1 cellular context compared by ENCODE assay signal in the genomic region with DNA sequence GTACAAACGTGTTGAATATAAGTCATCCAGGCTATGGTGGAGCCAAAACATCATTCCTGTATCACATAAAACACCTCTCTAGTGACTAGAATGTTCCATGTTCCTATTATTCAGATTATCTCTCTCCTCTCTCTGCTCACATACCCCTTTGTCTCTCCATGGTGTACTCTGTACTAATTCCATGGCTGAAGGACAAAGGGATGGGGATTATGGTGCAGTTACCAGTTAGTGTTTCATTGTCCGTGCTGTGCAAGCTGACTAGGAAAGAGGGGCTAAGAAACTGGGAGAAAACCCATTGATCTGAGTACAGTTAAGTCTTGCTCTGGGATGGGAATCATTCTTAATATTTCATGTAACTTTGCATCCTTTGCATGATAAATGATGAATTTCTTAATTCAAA.
TF ChIP-seq lines count a peak whose summit lies in the region.

No MANE protein-coding gene starts in this region.

TF ChIP-seq in GM23338, 12 proteins besides CTCF, POLR2A, EP300 and RAD21 (continued from another document):
- TF ChIP-seq, protein P1, sequence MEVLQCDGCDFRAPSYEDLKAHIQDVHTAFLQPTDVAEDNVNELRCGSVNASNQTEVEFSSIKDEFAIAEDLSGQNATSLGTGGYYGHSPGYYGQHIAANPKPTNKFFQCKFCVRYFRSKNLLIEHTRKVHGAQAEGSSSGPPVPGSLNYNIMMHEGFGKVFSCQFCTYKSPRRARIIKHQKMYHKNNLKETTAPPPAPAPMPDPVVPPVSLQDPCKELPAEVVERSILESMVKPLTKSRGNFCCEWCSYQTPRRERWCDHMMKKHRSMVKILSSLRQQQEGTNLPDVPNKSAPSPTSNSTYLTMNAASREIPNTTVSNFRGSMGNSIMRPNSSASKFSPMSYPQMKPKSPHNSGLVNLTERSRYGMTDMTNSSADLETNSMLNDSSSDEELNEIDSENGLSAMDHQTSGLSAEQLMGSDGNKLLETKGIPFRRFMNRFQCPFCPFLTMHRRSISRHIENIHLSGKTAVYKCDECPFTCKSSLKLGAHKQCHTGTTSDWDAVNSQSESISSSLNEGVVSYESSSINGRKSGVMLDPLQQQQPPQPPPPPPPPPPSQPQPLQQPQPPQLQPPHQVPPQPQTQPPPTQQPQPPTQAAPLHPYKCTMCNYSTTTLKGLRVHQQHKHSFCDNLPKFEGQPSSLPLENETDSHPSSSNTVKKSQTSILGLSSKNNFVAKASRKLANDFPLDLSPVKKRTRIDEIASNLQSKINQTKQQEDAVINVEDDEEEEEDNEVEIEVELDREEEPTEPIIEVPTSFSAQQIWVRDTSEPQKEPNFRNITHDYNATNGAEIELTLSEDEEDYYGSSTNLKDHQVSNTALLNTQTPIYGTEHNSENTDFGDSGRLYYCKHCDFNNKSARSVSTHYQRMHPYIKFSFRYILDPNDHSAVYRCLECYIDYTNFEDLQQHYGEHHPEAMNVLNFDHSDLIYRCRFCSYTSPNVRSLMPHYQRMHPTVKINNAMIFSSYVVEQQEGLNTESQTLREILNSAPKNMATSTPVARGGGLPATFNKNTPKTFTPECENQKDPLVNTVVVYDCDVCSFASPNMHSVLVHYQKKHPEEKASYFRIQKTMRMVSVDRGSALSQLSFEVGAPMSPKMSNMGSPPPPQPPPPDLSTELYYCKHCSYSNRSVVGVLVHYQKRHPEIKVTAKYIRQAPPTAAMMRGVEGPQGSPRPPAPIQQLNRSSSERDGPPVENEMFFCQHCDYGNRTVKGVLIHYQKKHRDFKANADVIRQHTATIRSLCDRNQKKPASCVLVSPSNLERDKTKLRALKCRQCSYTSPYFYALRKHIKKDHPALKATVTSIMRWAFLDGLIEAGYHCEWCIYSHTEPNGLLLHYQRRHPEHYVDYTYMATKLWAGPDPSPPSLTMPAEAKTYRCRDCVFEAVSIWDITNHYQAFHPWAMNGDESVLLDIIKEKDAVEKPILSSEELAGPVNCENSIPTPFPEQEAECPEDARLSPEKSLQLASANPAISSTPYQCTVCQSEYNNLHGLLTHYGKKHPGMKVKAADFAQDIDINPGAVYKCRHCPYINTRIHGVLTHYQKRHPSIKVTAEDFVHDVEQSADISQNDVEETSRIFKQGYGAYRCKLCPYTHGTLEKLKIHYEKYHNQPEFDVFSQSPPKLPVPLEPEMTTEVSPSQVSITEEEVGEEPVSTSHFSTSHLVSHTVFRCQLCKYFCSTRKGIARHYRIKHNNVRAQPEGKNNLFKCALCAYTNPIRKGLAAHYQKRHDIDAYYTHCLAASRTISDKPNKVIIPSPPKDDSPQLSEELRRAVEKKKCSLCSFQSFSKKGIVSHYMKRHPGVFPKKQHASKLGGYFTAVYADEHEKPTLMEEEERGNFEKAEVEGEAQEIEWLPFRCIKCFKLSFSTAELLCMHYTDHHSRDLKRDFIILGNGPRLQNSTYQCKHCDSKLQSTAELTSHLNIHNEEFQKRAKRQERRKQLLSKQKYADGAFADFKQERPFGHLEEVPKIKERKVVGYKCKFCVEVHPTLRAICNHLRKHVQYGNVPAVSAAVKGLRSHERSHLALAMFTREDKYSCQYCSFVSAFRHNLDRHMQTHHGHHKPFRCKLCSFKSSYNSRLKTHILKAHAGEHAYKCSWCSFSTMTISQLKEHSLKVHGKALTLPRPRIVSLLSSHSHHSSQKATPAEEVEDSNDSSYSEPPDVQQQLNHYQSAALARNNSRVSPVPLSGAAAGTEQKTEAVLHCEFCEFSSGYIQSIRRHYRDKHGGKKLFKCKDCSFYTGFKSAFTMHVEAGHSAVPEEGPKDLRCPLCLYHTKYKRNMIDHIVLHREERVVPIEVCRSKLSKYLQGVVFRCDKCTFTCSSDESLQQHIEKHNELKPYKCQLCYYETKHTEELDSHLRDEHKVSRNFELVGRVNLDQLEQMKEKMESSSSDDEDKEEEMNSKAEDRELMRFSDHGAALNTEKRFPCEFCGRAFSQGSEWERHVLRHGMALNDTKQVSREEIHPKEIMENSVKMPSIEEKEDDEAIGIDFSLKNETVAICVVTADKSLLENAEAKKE (CRISPR knock-in tag; IDR thresholded peaks at IDR 0.05): no peak
- TF ChIP-seq CREB1 (CRISPR knock-in tag; IDR thresholded peaks at IDR 0.05; ENCODE audit: low read depth): no peak
